Comparison of ENCODE assay signal across 28 cellular contexts in genomic region chr13:113150545-113151365, GRCh38. TPM values are rescaled to one million over a fixed set of nuclear protein-coding genes. Genes with fewer than 3 reads are reported as not detected.
DNase-seq lines count a peak whose midpoint lies in the region; ATAC-seq and TF ChIP-seq lines count a peak whose summit lies in the region.
"Had no signal": no experiment of that assay in that cellular context is flagged by ENCODE, and none has a peak within 500 bp of the region (broad histone marks: within the 10 kb centered on the region; RNA-seq: fewer than 3 reads in every experiment).

No MANE protein-coding gene starts in this region.

- intact Hi-C loops in CD4-positive, alpha-beta T cell (cut with DNase I, micrococcal nuclease) = loop anchor here (5.0 kb wide), 3 partner anchors 57 to 212 kb away; partner anchors contain the start of genes CUL4A (in 1 of the 2), GRTP1 (in 1 of the 2) and PCID2 (in 1 of the 2)

- POLR2A ChIA-PET in CD4-positive, alpha-beta T cell (lab: Charles Lee) = no interaction called here

- peaks cover 5% of the 10 kb centered on the region for H3K36me3 Mint-ChIP-seq in CD4-positive, alpha-beta T cell (ENCODE audit: low read depth)
- H3K36me3 Mint-ChIP-seq in endodermal cell (ENCODE audit: low read depth) (peaks cover 12% of the 10 kb centered on the region), nephron progenitor cell (ENCODE audit: low read depth) (peaks cover 5% of the 10 kb centered on the region)

- H3K4me1 Mint-ChIP-seq in CD4-positive, alpha-beta T cell (ENCODE audit: low read depth) = peaks cover 21% of the 10 kb centered on the region
- H3K4me1 Mint-ChIP-seq in endodermal cell = peaks cover 21% of the 10 kb centered on the region
- peaks cover 43% of the 10 kb centered on the region for H3K4me1 Mint-ChIP-seq in nephron progenitor cell

- H3K4me3 Mint-ChIP-seq in CD4-positive, alpha-beta T cell = peak overlapping the region; percentile 74
- H3K4me3 Mint-ChIP-seq in endodermal cell (peak overlapping the region; percentile 14), nephron progenitor cell (peak overlapping the region; percentile 71)

- H3K4me3 ChIP-seq in H7 (ENCODE audit: insufficient read depth, low read depth, low read length) = no peak overlapping the region
- H3K4me3 ChIP-seq in endodermal cell (ENCODE audit: low read length) = no peak overlapping the region
- H3K4me3 ChIP-seq: Peyer's patch, SJCRH30, suprapubic skin had no signal

- CTCF ChIA-PET in CD4-positive, alpha-beta T cell (lab: Charles Lee) = no interaction called here

- no peak overlapping the region for H3K9ac ChIP-seq in endodermal cell (ENCODE audit: extremely low read depth, low read length, poor library complexity, severe bottlenecking)

- H3K27me3 ChIP-seq in CD4-positive, alpha-beta T cell (ENCODE audit: control insufficient read depth, insufficient read depth, low read length) = no peaks in the 10 kb centered on the region
- H3K27me3 ChIP-seq in H7 (ENCODE audit: control insufficient read depth, insufficient read depth, low read length) (peaks cover 17% of the 10 kb centered on the region), endodermal cell (ENCODE audit: control insufficient read depth, insufficient read depth, low read length, poor library complexity, severe bottlenecking) (peaks cover 13% of the 10 kb centered on the region)
- H3K27me3 ChIP-seq: Peyer's patch, SJCRH30, suprapubic skin had no signal

- no peaks in the 10 kb centered on the region for H3K27me3 Mint-ChIP-seq in CD4-positive, alpha-beta T cell
- H3K27me3 Mint-ChIP-seq in endodermal cell (ENCODE audit: insufficient read depth) (no peaks in the 10 kb centered on the region), nephron progenitor cell (ENCODE audit: low read depth, poor library complexity) (peaks cover 51% of the 10 kb centered on the region)
- H3K27me3 Mint-ChIP-seq: CD4-positive, alpha-beta memory T cell had no signal

- H3K27ac Mint-ChIP-seq in CD4-positive, alpha-beta T cell = no peak overlapping the region
- H3K27ac Mint-ChIP-seq in endodermal cell = no peak overlapping the region
- peak overlapping the region; percentile 91 for H3K27ac Mint-ChIP-seq in nephron progenitor cell

- no peak for DNase-seq in CD4-positive, alpha-beta T cell
- peak; percentile 42 for DNase-seq in H7
- peak; percentile 39 for DNase-seq in endodermal cell
- no peak for DNase-seq in nephron progenitor cell
- no peak for DNase-seq in GOT3 (lab: John Stamatoyannopoulos, UW)
- no peak for DNase-seq in NCI-H1092 treated with DMSO at 0.1 percent for 48 hours (lab: John Stamatoyannopoulos, UW)
- DNase-seq: activated CD4-positive, alpha-beta T cell treated with anti-CD3 and anti-CD28 coated beads for 4 hours; activated naive CD4-positive, alpha-beta T cell treated with anti-CD3 and anti-CD28 coated beads, Interleukin-2, amount 50 U/mL, for 16 hours; aorta; CD4-positive, alpha-beta memory T cell; cerebellar nuclear complex; DMS53; erythroblast; foreskin fibroblast; GDM1; HCEC 1CT; hippocampal formation; KBM-7; mammary epithelial cell; NCI-H1436 treated with DMSO at 0.1 percent for 48 hours; NCI-H524; NK-92 treated with Interleukin-12 subunit alpha and Interleukin-12 subunit beta, amount 100 ng/mL, for 24 hours; Peyer's patch had no signal

- 90 to 94% methylated on average over 20 to 31 of the region's 31 CpGs for WGBS in endodermal cell (ENCODE audit: insufficient coverage in 1 of 2, insufficient read length in 1 of 2), 2 experiments

- no peak overlapping the region for H3K27ac ChIP-seq in CD4-positive, alpha-beta T cell (ENCODE audit: low read depth, low read length)
- no peak overlapping the region for H3K27ac ChIP-seq in endodermal cell (ENCODE audit: low read depth, low read length)
- H3K27ac ChIP-seq: Peyer's patch, SJCRH30, suprapubic skin had no signal

- H3K9me3 Mint-ChIP-seq in CD4-positive, alpha-beta T cell = peaks cover 2% of the 10 kb centered on the region
- H3K9me3 Mint-ChIP-seq in endodermal cell (peaks cover 3% of the 10 kb centered on the region), nephron progenitor cell (peaks cover 8% of the 10 kb centered on the region)

- no peaks in the 10 kb centered on the region for H3K9me3 ChIP-seq in CD4-positive, alpha-beta T cell (ENCODE audit: control insufficient read depth, low read length)
- H3K9me3 ChIP-seq in endodermal cell (ENCODE audit: control insufficient read depth, low read length) = peaks cover 4% of the 10 kb centered on the region
- H3K9me3 ChIP-seq: Peyer's patch, SJCRH30, suprapubic skin had no signal

- H3K36me3 ChIP-seq in H7 (replicated peaks; ENCODE audit: control insufficient read depth, insufficient read depth, low read length) (no peaks in the 10 kb centered on the region), endodermal cell (ENCODE audit: control insufficient read depth, insufficient read depth, low read length) (no peaks in the 10 kb centered on the region)
- H3K36me3 ChIP-seq: Peyer's patch, SJCRH30, suprapubic skin had no signal

- no peak for ATAC-seq in CD4-positive, alpha-beta T cell (ENCODE audit: poor library complexity)
- no peak for ATAC-seq in HG02798 (IDR thresholded peaks at IDR 0.05; ENCODE audit: poor library complexity, unreplicated experiment)

- no peak for TF ChIP-seq CTCF in CD4-positive, alpha-beta T cell (IDR thresholded peaks at IDR 0.05)
- TF ChIP-seq CTCF in endodermal cell (conservative IDR thresholded peaks at IDR 0.05) (no peak), nephron progenitor cell (IDR thresholded peaks at IDR 0.05) (no peak)

- H3K4me1 ChIP-seq in endodermal cell (ENCODE audit: control insufficient read depth, insufficient read depth, low read length) = peaks cover 8% of the 10 kb centered on the region

RNA-seq across cellular contexts. Expression of gene PROZ, which starts 7.7 kb away (rescaled TPM):
- not detected for total RNA-seq in CD4-positive, alpha-beta T cell
- not detected in 2 replicates for total RNA-seq in H7 (2014; rRNA removed; shearing (Covaris generic))
- total RNA-seq in endodermal cell = under 1 TPM; 0.40 to 0.84 TPM
- 0.53 TPM for polyA plus RNA-seq in endodermal cell (2013, experiment 1 of 2)
- polyA plus RNA-seq in endodermal cell (2013, experiment 2 of 2) = not detected
- total RNA-seq: aorta; CD4-positive, alpha-beta memory T cell; HT-29; mammary epithelial cell; posterior vena cava; SJCRH30; suprapubic skin had no signal
- polyA plus RNA-seq: aorta, mammary epithelial cell had no signal

RNA-seq across cellular contexts. Expression of gene F10, which starts 28.2 kb away (rescaled TPM):
- not detected for total RNA-seq in CD4-positive, alpha-beta T cell
- total RNA-seq in H7 (2014; rRNA removed; shearing (Covaris generic)) = 1.3 and 2.1 TPM in 2 replicates
- 10 to 100 TPM; 18.7 to 32.4 TPM for total RNA-seq in endodermal cell
- polyA plus RNA-seq in endodermal cell (2013, experiment 1 of 2) = 15.5 TPM
- 18.2 TPM for polyA plus RNA-seq in endodermal cell (2013, experiment 2 of 2)
- total RNA-seq: CD4-positive, alpha-beta memory T cell; HT-29; mammary epithelial cell had no signal
- polyA plus RNA-seq: CD4-positive, alpha-beta memory T cell; mammary epithelial cell had no signal

RNA-seq across cellular contexts. Expression of gene F7, which starts 45.2 kb away (rescaled TPM):
- total RNA-seq in CD4-positive, alpha-beta T cell = not detected
- 0.28 and 1.5 TPM in 2 replicates for total RNA-seq in H7 (2014; rRNA removed; shearing (Covaris generic))
- 1 to 10 TPM; 4.7 to 6.4 TPM for total RNA-seq in endodermal cell
- polyA plus RNA-seq in endodermal cell (2013, experiment 1 of 2) = 2.3 TPM
- 1.2 TPM for polyA plus RNA-seq in endodermal cell (2013, experiment 2 of 2)
- total RNA-seq: CD4-positive, alpha-beta memory T cell; HT-29; mammary epithelial cell; SJCRH30; suprapubic skin had no signal
- polyA plus RNA-seq: CD4-positive, alpha-beta memory T cell; mammary epithelial cell had no signal

RNA-seq across cellular contexts. Expression of gene PCID2, which starts 57.7 kb away (rescaled TPM):
- 10 to 100 TPM; 33.6 to 33.7 TPM for total RNA-seq in CD4-positive, alpha-beta T cell
- total RNA-seq in H7 (2014; rRNA removed; shearing (Covaris generic)) = 73.6 and 82.1 TPM in 2 replicates
- total RNA-seq in endodermal cell = 10 to 100 TPM; 70.5 to 71.7 TPM
- polyA plus RNA-seq in endodermal cell (2013, experiment 1 of 2) = 55.5 TPM
- 54.2 TPM for polyA plus RNA-seq in endodermal cell (2013, experiment 2 of 2)

RNA-seq across cellular contexts. Expression of gene CUL4A, which starts 58.7 kb away (rescaled TPM):
- 10 to 100 TPM; 54.6 to 56.6 TPM for total RNA-seq in CD4-positive, alpha-beta T cell
- 109 and 118 TPM in 2 replicates for total RNA-seq in H7 (2014; rRNA removed; shearing (Covaris generic))
- 10 to 100 TPM; 92.9 to 99.4 TPM for total RNA-seq in endodermal cell
- 64.6 TPM for polyA plus RNA-seq in endodermal cell (2013, experiment 1 of 2)
- 64.5 TPM for polyA plus RNA-seq in endodermal cell (2013, experiment 2 of 2)

Comparison
In these comparisons a context has a peak if more than half of its experiments do, and no peak if none do; other contexts are left out.
1. DNase-seq: peak in H7 (single experiment) and endodermal cell (single experiment); none in CD4-positive, alpha-beta T cell (0 of 10), nephron progenitor cell (single experiment), GOT3 (single experiment) and NCI-H1092 treated with DMSO at 0.1 percent for 48 hours (single experiment).
2. H3K4me3 Mint-ChIP-seq: peak in every context shown above with its lines; median percentile 74 in CD4-positive, alpha-beta T cell; 71 in nephron progenitor cell; 14 in endodermal cell.